ENCODE assay signal across 27 cellular contexts in the genomic region with DNA sequence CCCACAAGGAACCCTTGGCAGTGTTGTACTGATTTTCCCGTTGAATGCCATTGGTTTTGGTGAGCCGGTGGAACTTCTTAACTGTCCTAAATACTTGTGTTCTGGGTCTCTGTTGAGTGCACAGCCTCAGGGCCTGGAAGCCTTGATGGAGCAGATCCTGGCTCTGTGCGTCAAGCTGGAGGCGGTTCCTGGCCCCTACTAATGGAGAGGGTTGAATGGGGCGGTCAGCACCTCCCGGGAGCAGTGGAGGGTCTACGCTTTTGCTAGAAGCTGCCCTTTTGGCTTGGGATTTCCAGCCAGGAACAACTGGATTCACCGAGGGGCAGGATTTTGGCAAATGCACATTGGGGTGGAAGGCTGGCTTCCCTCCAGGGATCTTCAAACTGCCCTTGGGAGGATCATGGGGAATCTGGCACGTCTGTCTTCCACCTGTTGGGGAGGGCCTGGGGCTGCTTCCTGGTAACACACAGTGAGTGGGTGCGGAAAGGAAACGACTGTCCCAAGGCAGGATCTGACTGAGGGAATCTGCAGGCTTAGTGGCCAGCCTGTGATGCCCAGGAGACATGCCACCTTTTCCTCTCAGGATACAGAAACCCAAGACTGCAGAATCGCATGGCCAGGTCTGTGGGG. TPM values are rescaled to one million over a fixed set of nuclear protein-coding genes. Genes with fewer than 3 reads are reported as not detected.
"Had no signal": no experiment of that assay in that cellular context is flagged by ENCODE, and none has a peak within 500 bp of the region (broad histone marks: within the 10 kb centered on the region; RNA-seq: fewer than 3 reads in every experiment).

No MANE protein-coding gene starts in this region.

- H3K4me3 ChIP-seq: body of pancreas, hepatocyte, ovary, psoas muscle, skin epidermis, stomach had no signal

- H2AFZ ChIP-seq: hepatocyte had no signal

- ATAC-seq: activated CD4-positive, CD25-positive, alpha-beta regulatory T cell treated with anti-CD3 and anti-CD28 coated beads, Interleukin-2, amount 50 U/mL, for 24 hours; body of pancreas; psoas muscle; right cardiac atrium; stimulated activated effector memory CD8-positive, alpha-beta T cell treated with anti-CD3 and anti-CD28 coated beads, Interleukin-12 subunit alpha, Interleukin-12 subunit beta, amount 100 ng/mL, for 72 hours had no signal

- H3K36me3 ChIP-seq: ovary, stomach had no signal

- H3K27me3 ChIP-seq: body of pancreas, ovary had no signal

- H3K27ac ChIP-seq: body of pancreas, epithelial cell of prostate, hepatocyte, ovary, psoas muscle, skin epidermis, stomach had no signal

- H3K4me3 Mint-ChIP-seq: activated CD4-positive, alpha-beta T cell treated with anti-CD3 and anti-CD28 coated beads, Interleukin-2, amount 10 ng/mL, durations not matched to agents 7 days and 5 days; activated naive CD4-positive, alpha-beta T cell treated with anti-CD3 and anti-CD28 coated beads, Interleukin-2, amount 10 ng/mL, durations not matched to agents 7 days and 5 days; stimulated activated effector memory CD8-positive, alpha-beta T cell treated with anti-CD3 and anti-CD28 coated beads, Interleukin-12 subunit alpha, Interleukin-12 subunit beta, amount 100 ng/mL, for 72 hours; T-helper 1 cell treated with Interleukin-12 subunit alpha and Interleukin-12 subunit beta and Interleukin-4 antibody, amounts not matched to agents 30 μg/mL and 1 μg/mL, for 36 hours; type B pancreatic cell had no signal

- H3K79me2 ChIP-seq: hepatocyte had no signal

- H3K27ac Mint-ChIP-seq: activated CD4-positive, alpha-beta T cell treated with anti-CD3 and anti-CD28 coated beads, Interleukin-2, amount 10 ng/mL, durations not matched to agents 7 days and 5 days; activated naive CD4-positive, alpha-beta T cell treated with anti-CD3 and anti-CD28 coated beads, Interleukin-2, amount 10 ng/mL, durations not matched to agents 7 days and 5 days; stimulated activated effector memory CD8-positive, alpha-beta T cell treated with anti-CD3 and anti-CD28 coated beads, Interleukin-12 subunit alpha, Interleukin-12 subunit beta, amount 100 ng/mL, for 72 hours; T-helper 1 cell treated with Interleukin-12 subunit alpha and Interleukin-12 subunit beta and Interleukin-4 antibody, amounts not matched to agents 30 μg/mL and 1 μg/mL, for 36 hours; type B pancreatic cell had no signal

- H3K4me2 ChIP-seq: hepatocyte had no signal

- H3K9me3 ChIP-seq: body of pancreas, ovary, psoas muscle had no signal

- H3K36me3 Mint-ChIP-seq: activated naive CD4-positive, alpha-beta T cell treated with anti-CD3 and anti-CD28 coated beads, Interleukin-2, amount 10 ng/mL, durations not matched to agents 7 days and 5 days; stimulated activated effector memory CD8-positive, alpha-beta T cell treated with anti-CD3 and anti-CD28 coated beads, Interleukin-12 subunit alpha, Interleukin-12 subunit beta, amount 100 ng/mL, for 72 hours; type B pancreatic cell had no signal

- DNase-seq: activated CD4-positive, alpha-beta T cell treated with anti-CD3 and anti-CD28 coated beads, Interleukin-2, amount 10 ng/mL, durations not matched to agents 7 days and 5 days; activated CD8-positive, alpha-beta memory T cell treated with anti-CD3 and anti-CD28 coated beads, Interleukin-2, amount 50 U/mL, for 48 hours; activated effector memory CD4-positive, alpha-beta T cell treated with Interleukin-2 at 50 U/mL for 16 hours; activated naive CD4-positive, alpha-beta T cell treated with anti-CD3 and anti-CD28 coated beads, Interleukin-2, amount 10 ng/mL, durations not matched to agents 7 days and 5 days; activated T-cell treated with anti-CD3 and anti-CD28 coated beads, Interleukin-2, amount 50 U/mL, for 48 hours; amygdala; caudate nucleus; foreskin fibroblast; mammary epithelial cell; midbrain; ovary; stimulated activated CD4-positive, alpha-beta T cell treated with anti-CD3 and anti-CD28 coated beads, Interleukin-4, amount 100 ng/mL, for 24 hours; stomach had no signal

RNA-seq across cellular contexts. Expression of a gene that starts 46.6 kb away (rescaled TPM):
- total RNA-seq: activated CD4-positive, alpha-beta T cell treated with anti-CD3 and anti-CD28 coated beads, Interleukin-2, amount 10 ng/mL, durations not matched to agents 7 days and 5 days; body of pancreas; dermis microvascular lymphatic vessel endothelial cell; glomerular endothelial cell; hepatocyte; mammary epithelial cell; neural crest cell; ovary; psoas muscle; right cardiac atrium; stomach; temporal lobe had no signal
- polyA plus RNA-seq: hepatocyte, mammary epithelial cell, ovary, psoas muscle, right cardiac atrium, stomach had no signal
